ENCODE assay signal across 23 cellular contexts in the genomic region with DNA sequence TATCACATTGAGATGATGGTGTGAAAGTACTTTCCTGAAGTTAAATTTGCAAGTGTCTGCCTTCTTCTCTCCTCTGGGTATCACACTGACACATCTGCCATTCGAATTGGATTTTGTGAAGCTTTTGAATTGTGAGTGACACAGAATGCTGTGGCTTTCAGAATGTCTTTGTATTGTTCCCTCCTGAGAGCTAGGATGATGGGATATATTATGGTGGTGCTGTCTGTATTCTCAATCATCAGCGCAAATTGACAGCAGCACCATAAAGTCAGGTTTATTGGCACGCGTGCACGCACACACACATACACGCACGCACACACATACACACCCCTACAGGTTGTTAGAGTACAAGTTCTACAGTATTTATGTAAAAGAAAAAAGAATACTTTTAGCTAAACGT.
"Had no signal": no experiment of that assay in that cellular context is flagged by ENCODE, and none has a peak within 500 bp of the region (broad histone marks: within the 10 kb centered on the region; RNA-seq: fewer than 3 reads in every experiment).

No MANE protein-coding gene starts in this region.

- H3K36me3 ChIP-seq: colonic mucosa, esophagus muscularis mucosa, esophagus squamous epithelium, gastrocnemius medialis, gastroesophageal sphincter, heart left ventricle, heart right ventricle had no signal

- DNase-seq: colonic mucosa; cortex of kidney; dermis blood vessel endothelial cell; dorsolateral prefrontal cortex; effector CD4-positive, alpha-beta T cell; effector CD8-positive, alpha-beta T cell; effector memory CD4-positive, alpha-beta T cell; effector memory CD8-positive, alpha-beta T cell; endodermal cell; erythroblast; esophagus squamous epithelium; foreskin fibroblast; foreskin keratinocyte; foreskin melanocyte; gastrocnemius medialis; glutamatergic neuron; head of caudate nucleus; heart left ventricle; heart right ventricle had no signal

- H3K27me3 ChIP-seq: colonic mucosa, esophagus muscularis mucosa, esophagus squamous epithelium, foreskin keratinocyte, gastrocnemius medialis, gastroesophageal sphincter had no signal

- H3K4me3 ChIP-seq: colonic mucosa, coronary artery, dorsolateral prefrontal cortex, esophagus muscularis mucosa, esophagus squamous epithelium, gastrocnemius medialis, gastroesophageal sphincter, heart left ventricle, heart right ventricle had no signal

- H3K9me3 ChIP-seq: colonic mucosa, esophagus squamous epithelium, gastrocnemius medialis, gastroesophageal sphincter, heart left ventricle had no signal

- H3K27ac ChIP-seq: colonic mucosa, coronary artery, dorsolateral prefrontal cortex, epithelial cell of prostate, esophagus muscularis mucosa, esophagus squamous epithelium, foreskin keratinocyte, gastrocnemius medialis, gastroesophageal sphincter, heart left ventricle, heart right ventricle had no signal
